In genomic region chr11:35907648-35908431, GRCh38 we compare ENCODE assay signal across 8 cellular contexts. TPM values are rescaled to one million over a fixed set of nuclear protein-coding genes. Genes with fewer than 3 reads are reported as not detected.
DNase-seq lines count a peak whose midpoint lies in the region; ATAC-seq and TF ChIP-seq lines count a peak whose summit lies in the region.

No MANE protein-coding gene starts in this region.

- H3K4me3 Mint-ChIP-seq in stimulated activated naive CD8-positive, alpha-beta T cell treated with anti-CD3 and anti-CD28 coated beads, Interleukin-15, amount 100 ng/mL, for 72 hours = no peak overlapping the region
- no peak overlapping the region for H3K4me3 Mint-ChIP-seq in CD8-positive, alpha-beta T cell

- TF ChIP-seq EP300 in tibial nerve (IDR thresholded peaks at IDR 0.05) = peak; percentile 25 to 93

- intact Hi-C loops in CD8-positive, alpha-beta T cell (cut with DNase I, micrococcal nuclease) = no loop called here

- peaks cover 7 to 8% of the 10 kb centered on the region in 2 donors for H3K9me3 Mint-ChIP-seq in stimulated activated naive CD8-positive, alpha-beta T cell treated with anti-CD3 and anti-CD28 coated beads, Interleukin-15, amount 100 ng/mL, for 72 hours
- peaks cover 7% of the 10 kb centered on the region for H3K9me3 Mint-ChIP-seq in CD8-positive, alpha-beta T cell

- H3K4me1 Mint-ChIP-seq in stimulated activated naive CD8-positive, alpha-beta T cell treated with anti-CD3 and anti-CD28 coated beads, Interleukin-15, amount 100 ng/mL, for 72 hours = no peaks in the 10 kb centered on the region
- no peaks in the 10 kb centered on the region for H3K4me1 Mint-ChIP-seq in CD8-positive, alpha-beta T cell (ENCODE audit: low read depth)

- H3K36me3 Mint-ChIP-seq in CD8-positive, alpha-beta T cell = no peaks in the 10 kb centered on the region

- 47 to 53% methylated on average over 4 of the region's 4 CpGs for WGBS in tibial nerve, 2 donors

- no peaks in the 10 kb centered on the region for H3K27me3 ChIP-seq in tibial nerve
- no peaks in the 10 kb centered on the region for H3K27me3 ChIP-seq in CD8-positive, alpha-beta T cell (ENCODE audit: insufficient read depth, low read length)

- no peak for TF ChIP-seq POLR2A in tibial nerve (IDR thresholded peaks at IDR 0.05)

- no peaks in the 10 kb centered on the region for H3K36me3 ChIP-seq in tibial nerve
- H3K36me3 ChIP-seq in CD8-positive, alpha-beta T cell (ENCODE audit: insufficient read depth, low read length) = no peaks in the 10 kb centered on the region

- H3K4me1 ChIP-seq in tibial nerve = peaks cover 0 to 51% (median 12%) of the 10 kb centered on the region in 4 donors
- no peaks in the 10 kb centered on the region for H3K4me1 ChIP-seq in CD8-positive, alpha-beta T cell (ENCODE audit: insufficient read depth, low read length)

- CTCF ChIA-PET in CD8-positive, alpha-beta T cell (lab: Charles Lee) = no interaction called here

- peak overlapping the region in 2 of 4 donors; percentile 80 to 83 for H3K27ac ChIP-seq in tibial nerve
- H3K27ac ChIP-seq in CD8-positive, alpha-beta T cell (ENCODE audit: low read depth, low read length) = no peak overlapping the region

- H3K27ac Mint-ChIP-seq in stimulated activated naive CD8-positive, alpha-beta T cell treated with anti-CD3 and anti-CD28 coated beads, Interleukin-15, amount 100 ng/mL, for 72 hours = no peak overlapping the region
- no peak overlapping the region for H3K27ac Mint-ChIP-seq in CD8-positive, alpha-beta T cell

- ATAC-seq in stimulated activated naive CD8-positive, alpha-beta T cell treated with anti-CD3 and anti-CD28 coated beads, Interleukin-15, amount 100 ng/mL, for 72 hours = peak; percentile 35
- ATAC-seq in stimulated activated naive CD8-positive, alpha-beta T cell treated with anti-CD3 and anti-CD28 coated beads, Interleukin-15, Interleukin-2, amounts not matched to agents 100 U/mL and 50 U/mL, for 24 hours = no peak
- ATAC-seq in HG03521 (IDR thresholded peaks at IDR 0.05; ENCODE audit: unreplicated experiment) (peak; percentile 65), HG03439 (IDR thresholded peaks at IDR 0.05; ENCODE audit: unreplicated experiment) (no peak)
- no peak for ATAC-seq in CD8-positive, alpha-beta T cell

- DNase-seq in stimulated activated naive CD8-positive, alpha-beta T cell treated with anti-CD3 and anti-CD28 coated beads, Interleukin-15, amount 100 ng/mL, for 72 hours = no peak
- DNase-seq in stimulated activated naive CD8-positive, alpha-beta T cell treated with anti-CD3 and anti-CD28 coated beads, Interleukin-15, Interleukin-2, amounts not matched to agents 100 U/mL and 50 U/mL, for 24 hours = no peak
- DNase-seq in choroid plexus epithelial cell (ENCODE audit: low read depth) (peak; percentile 96), tibial nerve (ENCODE audit: low spot score in 2 of 2) (peak in 1 of 2 donors; percentile 70), DMS 273 treated with DMSO at 0.1 percent for 48 hours (lab: John Stamatoyannopoulos, UW) (no peak)
- DNase-seq in CD8-positive, alpha-beta T cell = no peak

- peaks cover 23% of the 10 kb centered on the region for H3K27me3 Mint-ChIP-seq in stimulated activated naive CD8-positive, alpha-beta T cell treated with anti-CD3 and anti-CD28 coated beads, Interleukin-15, amount 100 ng/mL, for 72 hours
- H3K27me3 Mint-ChIP-seq in CD8-positive, alpha-beta T cell (ENCODE audit: low read depth) = peaks cover 10% of the 10 kb centered on the region

- POLR2A ChIA-PET in CD8-positive, alpha-beta T cell (lab: Charles Lee) = no interaction called here

- no peak for TF ChIP-seq CTCF in choroid plexus epithelial cell (conservative IDR thresholded peaks at IDR 0.05; ENCODE audit: low read depth, low read length)
- TF ChIP-seq CTCF in tibial nerve (IDR thresholded peaks at IDR 0.05) = no peak
- no peak for TF ChIP-seq CTCF in CD8-positive, alpha-beta T cell (IDR thresholded peaks at IDR 0.05)

- H3K4me3 ChIP-seq in choroid plexus epithelial cell (ENCODE audit: low read depth, low read length) (no peak overlapping the region), tibial nerve (no peak overlapping the region)
- H3K4me3 ChIP-seq in CD8-positive, alpha-beta T cell (ENCODE audit: low read depth, low read length) = no peak overlapping the region

- peaks cover 0 to 8% (median 0%) of the 10 kb centered on the region in 4 donors for H3K9me3 ChIP-seq in tibial nerve
- H3K9me3 ChIP-seq in CD8-positive, alpha-beta T cell (ENCODE audit: low read length) = no peaks in the 10 kb centered on the region

RNA-seq across cellular contexts. Expression of gene LDLRAD3, which starts 36.0 kb away (rescaled TPM):
- 10 to 100 TPM; 19.4 to 49.5 (median 31.0) TPM for total RNA-seq in tibial nerve
- total RNA-seq in CD8-positive, alpha-beta T cell = not detected

Comparison
In these comparisons a context has a peak if more than half of its experiments do, and no peak if none do; other contexts are left out.
1. ATAC-seq: peak in stimulated activated naive CD8-positive, alpha-beta T cell treated with anti-CD3 and anti-CD28 coated beads, Interleukin-15, amount 100 ng/mL, for 72 hours (single experiment) and HG03521 (single experiment); none in stimulated activated naive CD8-positive, alpha-beta T cell treated with anti-CD3 and anti-CD28 coated beads, Interleukin-15, Interleukin-2, amounts not matched to agents 100 U/mL and 50 U/mL, for 24 hours (single experiment), CD8-positive, alpha-beta T cell (single experiment) and HG03439 (single experiment).
2. RNA of gene LDLRAD3, which starts 36.0 kb away (total RNA-seq): 19.4 to 49.5 TPM in tibial nerve; not detected in CD8-positive, alpha-beta T cell; every median in the first group is over 10 times any median in the second.